In the genomic region with DNA sequence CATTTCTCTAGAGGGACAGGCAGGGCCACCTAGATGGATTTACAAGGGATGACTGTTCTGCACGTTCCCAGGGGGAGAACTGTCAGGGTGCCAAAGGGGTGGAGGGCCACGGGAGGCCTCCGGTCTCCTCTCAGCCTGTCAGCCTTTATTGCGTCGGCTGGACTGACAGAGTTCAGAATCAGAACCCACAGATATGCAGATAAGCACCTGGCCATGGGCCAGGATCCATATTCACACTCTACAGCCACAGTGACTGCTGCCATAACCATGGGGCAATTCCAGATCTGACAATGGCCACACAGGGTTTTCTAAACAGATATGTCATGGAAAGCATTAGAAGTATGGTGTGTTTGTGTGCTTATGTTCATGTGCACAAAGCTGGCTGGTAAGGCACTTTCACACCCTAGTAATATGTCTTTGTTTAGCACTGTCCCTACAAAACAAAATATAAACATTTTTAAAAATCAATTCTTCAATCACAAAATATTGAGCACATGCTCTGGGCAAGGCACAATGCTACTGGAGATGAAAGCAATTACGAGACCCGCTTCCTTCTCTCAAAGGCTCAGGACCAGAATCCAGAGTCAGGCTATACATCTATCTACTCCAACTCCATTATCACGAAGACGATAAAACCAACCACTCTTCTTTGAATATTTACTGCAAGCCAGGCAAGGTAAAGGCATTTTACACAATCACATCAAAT, we compare ENCODE assay signal across 1 cellular context.
TF ChIP-seq lines count a peak whose summit lies in the region.

No MANE protein-coding gene starts in this region.

TF ChIP-seq in HepG2, 621 proteins besides CTCF, POLR2A, EP300 and RAD21 (continued from another document and continues in another):
- TF ChIP-seq, protein P1, sequence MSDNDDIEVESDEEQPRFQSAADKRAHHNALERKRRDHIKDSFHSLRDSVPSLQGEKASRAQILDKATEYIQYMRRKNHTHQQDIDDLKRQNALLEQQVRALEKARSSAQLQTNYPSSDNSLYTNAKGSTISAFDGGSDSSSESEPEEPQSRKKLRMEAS (IDR thresholded peaks at IDR 0.05): peak; percentile 64
- TF ChIP-seq, protein P2, sequence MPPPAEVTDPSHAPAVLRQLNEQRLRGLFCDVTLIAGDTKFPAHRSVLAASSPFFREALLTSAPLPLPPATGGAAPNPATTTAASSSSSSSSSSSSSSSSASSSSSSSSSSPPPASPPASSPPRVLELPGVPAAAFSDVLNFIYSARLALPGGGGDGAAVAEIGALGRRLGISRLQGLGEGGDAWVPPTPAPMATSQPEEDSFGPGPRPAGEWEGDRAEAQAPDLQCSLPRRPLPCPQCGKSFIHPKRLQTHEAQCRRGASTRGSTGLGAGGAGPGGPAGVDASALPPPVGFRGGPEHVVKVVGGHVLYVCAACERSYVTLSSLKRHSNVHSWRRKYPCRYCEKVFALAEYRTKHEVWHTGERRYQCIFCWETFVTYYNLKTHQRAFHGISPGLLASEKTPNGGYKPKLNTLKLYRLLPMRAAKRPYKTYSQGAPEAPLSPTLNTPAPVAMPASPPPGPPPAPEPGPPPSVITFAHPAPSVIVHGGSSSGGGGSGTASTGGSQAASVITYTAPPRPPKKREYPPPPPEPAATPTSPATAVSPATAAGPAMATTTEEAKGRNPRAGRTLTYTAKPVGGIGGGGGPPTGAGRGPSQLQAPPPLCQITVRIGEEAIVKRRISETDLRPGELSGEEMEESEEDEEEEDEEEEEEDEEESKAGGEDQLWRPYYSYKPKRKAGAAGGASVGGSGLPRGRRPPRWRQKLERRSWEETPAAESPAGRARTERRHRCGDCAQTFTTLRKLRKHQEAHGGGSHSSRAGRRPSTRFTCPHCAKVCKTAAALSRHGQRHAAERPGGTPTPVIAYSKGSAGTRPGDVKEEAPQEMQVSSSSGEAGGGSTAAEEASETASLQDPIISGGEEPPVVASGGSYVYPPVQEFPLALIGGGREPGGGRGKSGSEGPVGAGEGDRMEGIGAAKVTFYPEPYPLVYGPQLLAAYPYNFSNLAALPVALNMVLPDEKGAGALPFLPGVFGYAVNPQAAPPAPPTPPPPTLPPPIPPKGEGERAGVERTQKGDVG (CRISPR knock-in tag; IDR thresholded peaks at IDR 0.05; ENCODE audit: borderline replicate concordance): no peak
- TF ChIP-seq ZNF781 (CRISPR knock-in tag; IDR thresholded peaks at IDR 0.05; ENCODE audit: borderline replicate concordance, not compliant biosample characterization) (no peak), NPAS2 (CRISPR knock-in tag; IDR thresholded peaks at IDR 0.05; ENCODE audit: borderline replicate concordance) (no peak), PHF21A (CRISPR knock-in tag; IDR thresholded peaks at IDR 0.05) (peak; percentile 85), ZSCAN21 (CRISPR knock-in tag; IDR thresholded peaks at IDR 0.05; ENCODE audit: borderline replicate concordance) (no peak), SMARCE1 (IDR thresholded peaks at IDR 0.05; ENCODE audit: borderline replicate concordance) (no peak), ZNF136 (CRISPR knock-in tag; IDR thresholded peaks at IDR 0.05; ENCODE audit: low read depth) (no peak), ONECUT2 (CRISPR knock-in tag; IDR thresholded peaks at IDR 0.05) (0 out of 2 replicates have a peak, but pooled peaks have one; percentile 7), ETV5 (CRISPR knock-in tag; IDR thresholded peaks at IDR 0.05; ENCODE audit: borderline replicate concordance) (peak; percentile 76), ZBTB3 (CRISPR knock-in tag; IDR thresholded peaks at IDR 0.05; ENCODE audit: borderline replicate concordance, low read depth) (no peak), IRF2 (CRISPR knock-in tag; IDR thresholded peaks at IDR 0.05) (0 out of 2 replicates have a peak, but pooled peaks have one; percentile 70), FOXA1 (IDR thresholded peaks at IDR 0.05) (no peak), FOXA1 (CRISPR knock-in tag; IDR thresholded peaks at IDR 0.05) (no peak), ZNF256 (CRISPR knock-in tag; conservative IDR thresholded peaks at IDR 0.05) (no peak), ATF7 (IDR thresholded peaks at IDR 0.05) (no peak), ATF7 (CRISPR knock-in tag; IDR thresholded peaks at IDR 0.05) (no peak), ZFP41 (CRISPR knock-in tag; IDR thresholded peaks at IDR 0.05; ENCODE audit: borderline replicate concordance) (no peak; the same call in 1 of the 2 replicates), ADNP (CRISPR knock-in tag; IDR thresholded peaks at IDR 0.05) (no peak), ZNF24 (IDR thresholded peaks at IDR 0.05) (no peak), NR1H2 (CRISPR knock-in tag; IDR thresholded peaks at IDR 0.05; ENCODE audit: borderline replicate concordance, low read depth) (no peak), ZNF44 (CRISPR knock-in tag; IDR thresholded peaks at IDR 0.05) (no peak), PAF1 (CRISPR knock-in tag; IDR thresholded peaks at IDR 0.05) (no peak), ZFP1 (CRISPR knock-in tag; IDR thresholded peaks at IDR 0.05) (no peak), FOXO1 (CRISPR knock-in tag; IDR thresholded peaks at IDR 0.05) (no peak), ZNF101 (CRISPR knock-in tag; IDR thresholded peaks at IDR 0.05; ENCODE audit: borderline replicate concordance, low read depth) (no peak), CHD4 (IDR thresholded peaks at IDR 0.05; ENCODE audit: borderline replicate concordance, low read length) (no peak), U2AF2 (IDR thresholded peaks at IDR 0.05; ENCODE audit: low read depth, low read length) (no peak), TEAD3 (CRISPR knock-in tag; optimal IDR thresholded peaks at IDR 0.05; ENCODE audit: borderline replicate concordance) (peak; percentile 74)
- TF ChIP-seq, protein P3, sequence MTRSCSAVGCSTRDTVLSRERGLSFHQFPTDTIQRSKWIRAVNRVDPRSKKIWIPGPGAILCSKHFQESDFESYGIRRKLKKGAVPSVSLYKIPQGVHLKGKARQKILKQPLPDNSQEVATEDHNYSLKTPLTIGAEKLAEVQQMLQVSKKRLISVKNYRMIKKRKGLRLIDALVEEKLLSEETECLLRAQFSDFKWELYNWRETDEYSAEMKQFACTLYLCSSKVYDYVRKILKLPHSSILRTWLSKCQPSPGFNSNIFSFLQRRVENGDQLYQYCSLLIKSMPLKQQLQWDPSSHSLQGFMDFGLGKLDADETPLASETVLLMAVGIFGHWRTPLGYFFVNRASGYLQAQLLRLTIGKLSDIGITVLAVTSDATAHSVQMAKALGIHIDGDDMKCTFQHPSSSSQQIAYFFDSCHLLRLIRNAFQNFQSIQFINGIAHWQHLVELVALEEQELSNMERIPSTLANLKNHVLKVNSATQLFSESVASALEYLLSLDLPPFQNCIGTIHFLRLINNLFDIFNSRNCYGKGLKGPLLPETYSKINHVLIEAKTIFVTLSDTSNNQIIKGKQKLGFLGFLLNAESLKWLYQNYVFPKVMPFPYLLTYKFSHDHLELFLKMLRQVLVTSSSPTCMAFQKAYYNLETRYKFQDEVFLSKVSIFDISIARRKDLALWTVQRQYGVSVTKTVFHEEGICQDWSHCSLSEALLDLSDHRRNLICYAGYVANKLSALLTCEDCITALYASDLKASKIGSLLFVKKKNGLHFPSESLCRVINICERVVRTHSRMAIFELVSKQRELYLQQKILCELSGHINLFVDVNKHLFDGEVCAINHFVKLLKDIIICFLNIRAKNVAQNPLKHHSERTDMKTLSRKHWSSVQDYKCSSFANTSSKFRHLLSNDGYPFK (CRISPR knock-in tag; IDR thresholded peaks at IDR 0.05; ENCODE audit: borderline replicate concordance): no peak
- TF ChIP-seq, protein P4, sequence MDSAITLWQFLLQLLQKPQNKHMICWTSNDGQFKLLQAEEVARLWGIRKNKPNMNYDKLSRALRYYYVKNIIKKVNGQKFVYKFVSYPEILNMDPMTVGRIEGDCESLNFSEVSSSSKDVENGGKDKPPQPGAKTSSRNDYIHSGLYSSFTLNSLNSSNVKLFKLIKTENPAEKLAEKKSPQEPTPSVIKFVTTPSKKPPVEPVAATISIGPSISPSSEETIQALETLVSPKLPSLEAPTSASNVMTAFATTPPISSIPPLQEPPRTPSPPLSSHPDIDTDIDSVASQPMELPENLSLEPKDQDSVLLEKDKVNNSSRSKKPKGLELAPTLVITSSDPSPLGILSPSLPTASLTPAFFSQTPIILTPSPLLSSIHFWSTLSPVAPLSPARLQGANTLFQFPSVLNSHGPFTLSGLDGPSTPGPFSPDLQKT (CRISPR knock-in tag; IDR thresholded peaks at IDR 0.05; ENCODE audit: borderline replicate concordance): no peak
- TF ChIP-seq, protein P5, sequence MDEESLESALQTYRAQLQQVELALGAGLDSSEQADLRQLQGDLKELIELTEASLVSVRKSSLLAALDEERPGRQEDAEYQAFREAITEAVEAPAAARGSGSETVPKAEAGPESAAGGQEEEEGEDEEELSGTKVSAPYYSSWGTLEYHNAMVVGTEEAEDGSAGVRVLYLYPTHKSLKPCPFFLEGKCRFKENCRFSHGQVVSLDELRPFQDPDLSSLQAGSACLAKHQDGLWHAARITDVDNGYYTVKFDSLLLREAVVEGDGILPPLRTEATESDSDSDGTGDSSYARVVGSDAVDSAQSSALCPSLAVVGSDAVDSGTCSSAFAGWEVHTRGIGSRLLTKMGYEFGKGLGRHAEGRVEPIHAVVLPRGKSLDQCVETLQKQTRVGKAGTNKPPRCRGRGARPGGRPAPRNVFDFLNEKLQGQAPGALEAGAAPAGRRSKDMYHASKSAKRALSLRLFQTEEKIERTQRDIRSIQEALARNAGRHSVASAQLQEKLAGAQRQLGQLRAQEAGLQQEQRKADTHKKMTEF (CRISPR knock-in tag; IDR thresholded peaks at IDR 0.05): peak; percentile 75; the same call in 1 of the 2 replicates
- TF ChIP-seq, protein P6, sequence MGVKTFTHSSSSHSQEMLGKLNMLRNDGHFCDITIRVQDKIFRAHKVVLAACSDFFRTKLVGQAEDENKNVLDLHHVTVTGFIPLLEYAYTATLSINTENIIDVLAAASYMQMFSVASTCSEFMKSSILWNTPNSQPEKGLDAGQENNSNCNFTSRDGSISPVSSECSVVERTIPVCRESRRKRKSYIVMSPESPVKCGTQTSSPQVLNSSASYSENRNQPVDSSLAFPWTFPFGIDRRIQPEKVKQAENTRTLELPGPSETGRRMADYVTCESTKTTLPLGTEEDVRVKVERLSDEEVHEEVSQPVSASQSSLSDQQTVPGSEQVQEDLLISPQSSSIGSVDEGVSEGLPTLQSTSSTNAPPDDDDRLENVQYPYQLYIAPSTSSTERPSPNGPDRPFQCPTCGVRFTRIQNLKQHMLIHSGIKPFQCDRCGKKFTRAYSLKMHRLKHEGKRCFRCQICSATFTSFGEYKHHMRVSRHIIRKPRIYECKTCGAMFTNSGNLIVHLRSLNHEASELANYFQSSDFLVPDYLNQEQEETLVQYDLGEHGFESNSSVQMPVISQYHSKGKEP (CRISPR knock-in tag; IDR thresholded peaks at IDR 0.05): no peak
- TF ChIP-seq, protein P7, sequence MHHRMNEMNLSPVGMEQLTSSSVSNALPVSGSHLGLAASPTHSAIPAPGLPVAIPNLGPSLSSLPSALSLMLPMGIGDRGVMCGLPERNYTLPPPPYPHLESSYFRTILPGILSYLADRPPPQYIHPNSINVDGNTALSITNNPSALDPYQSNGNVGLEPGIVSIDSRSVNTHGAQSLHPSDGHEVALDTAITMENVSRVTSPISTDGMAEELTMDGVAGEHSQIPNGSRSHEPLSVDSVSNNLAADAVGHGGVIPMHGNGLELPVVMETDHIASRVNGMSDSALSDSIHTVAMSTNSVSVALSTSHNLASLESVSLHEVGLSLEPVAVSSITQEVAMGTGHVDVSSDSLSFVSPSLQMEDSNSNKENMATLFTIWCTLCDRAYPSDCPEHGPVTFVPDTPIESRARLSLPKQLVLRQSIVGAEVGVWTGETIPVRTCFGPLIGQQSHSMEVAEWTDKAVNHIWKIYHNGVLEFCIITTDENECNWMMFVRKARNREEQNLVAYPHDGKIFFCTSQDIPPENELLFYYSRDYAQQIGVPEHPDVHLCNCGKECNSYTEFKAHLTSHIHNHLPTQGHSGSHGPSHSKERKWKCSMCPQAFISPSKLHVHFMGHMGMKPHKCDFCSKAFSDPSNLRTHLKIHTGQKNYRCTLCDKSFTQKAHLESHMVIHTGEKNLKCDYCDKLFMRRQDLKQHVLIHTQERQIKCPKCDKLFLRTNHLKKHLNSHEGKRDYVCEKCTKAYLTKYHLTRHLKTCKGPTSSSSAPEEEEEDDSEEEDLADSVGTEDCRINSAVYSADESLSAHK (CRISPR knock-in tag; IDR thresholded peaks at IDR 0.05; ENCODE audit: borderline replicate concordance): no peak
- TF ChIP-seq, protein P8, sequence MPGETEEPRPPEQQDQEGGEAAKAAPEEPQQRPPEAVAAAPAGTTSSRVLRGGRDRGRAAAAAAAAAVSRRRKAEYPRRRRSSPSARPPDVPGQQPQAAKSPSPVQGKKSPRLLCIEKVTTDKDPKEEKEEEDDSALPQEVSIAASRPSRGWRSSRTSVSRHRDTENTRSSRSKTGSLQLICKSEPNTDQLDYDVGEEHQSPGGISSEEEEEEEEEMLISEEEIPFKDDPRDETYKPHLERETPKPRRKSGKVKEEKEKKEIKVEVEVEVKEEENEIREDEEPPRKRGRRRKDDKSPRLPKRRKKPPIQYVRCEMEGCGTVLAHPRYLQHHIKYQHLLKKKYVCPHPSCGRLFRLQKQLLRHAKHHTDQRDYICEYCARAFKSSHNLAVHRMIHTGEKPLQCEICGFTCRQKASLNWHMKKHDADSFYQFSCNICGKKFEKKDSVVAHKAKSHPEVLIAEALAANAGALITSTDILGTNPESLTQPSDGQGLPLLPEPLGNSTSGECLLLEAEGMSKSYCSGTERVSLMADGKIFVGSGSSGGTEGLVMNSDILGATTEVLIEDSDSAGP (CRISPR knock-in tag; IDR thresholded peaks at IDR 0.05; ENCODE audit: borderline replicate concordance): peak; percentile 34; the same call in 1 of the 2 replicates
